Comparison of ENCODE assay signal across 12 cellular contexts in genomic region chr15:70424937-70425411, GRCh38.
A peak's percentile ranks its signal among the peaks of the same experiment; 100 is the strongest.
DNase-seq lines count a peak whose midpoint lies in the region; ATAC-seq lines count a peak whose summit lies in the region.
"Had no signal": no experiment of that assay in that cellular context is flagged by ENCODE, and none has a peak within 500 bp of the region (broad histone marks: within the 10 kb centered on the region; RNA-seq: fewer than 3 reads in every experiment).

No MANE protein-coding gene starts in this region.

- H3K36me3 Mint-ChIP-seq in T-helper 1 cell treated with Interleukin-12 subunit alpha and Interleukin-12 subunit beta and Interleukin-4 antibody, amounts not matched to agents 30 μg/mL and 1 μg/mL, for 36 hours (ENCODE audit: low read depth): peaks cover 12% of the 10 kb centered on the region
- H3K36me3 Mint-ChIP-seq in immature natural killer cell: no peaks in the 10 kb centered on the region

- H3K9me3 Mint-ChIP-seq in T-helper 1 cell treated with Interleukin-12 subunit alpha and Interleukin-12 subunit beta and Interleukin-4 antibody, amounts not matched to agents 30 μg/mL and 1 μg/mL, for 36 hours: peaks cover 24% of the 10 kb centered on the region
- H3K9me3 Mint-ChIP-seq in immature natural killer cell: peaks cover 0 to 7% (median 0%) of the 10 kb centered on the region in 6 donors

- H3K27ac Mint-ChIP-seq in T-helper 1 cell treated with Interleukin-12 subunit alpha and Interleukin-12 subunit beta and Interleukin-4 antibody, amounts not matched to agents 30 μg/mL and 1 μg/mL, for 36 hours: peak overlapping the region; percentile 60
- peak overlapping the region in 1 of 6 donors; percentile 8 for H3K27ac Mint-ChIP-seq in immature natural killer cell
- H3K27ac Mint-ChIP-seq: GM23338 had no signal

- DNase-seq in CD1c-positive myeloid dendritic cell (ENCODE audit: extremely low spot score) (peak; percentile 38), GF-D8 (lab: John Stamatoyannopoulos, UW) (peak; percentile 67), immature natural killer cell (peak; percentile 2 to 35 (median 19)), NCI-H226 (no peak)
- no peak for DNase-seq in effector CD8-positive, alpha-beta T cell (lab: John Stamatoyannopoulos, UW)
- DNase-seq: activated CD8-positive, alpha-beta memory T cell treated with anti-CD3 and anti-CD28 coated beads, Interleukin-2, amount 50 U/mL, for 48 hours; PC-9; stimulated activated naive CD4-positive, alpha-beta T cell treated with Interleukin-2 at 50 U/mL for 16 hours had no signal

- peaks cover 18% of the 10 kb centered on the region for H3K4me1 Mint-ChIP-seq in T-helper 1 cell treated with Interleukin-12 subunit alpha and Interleukin-12 subunit beta and Interleukin-4 antibody, amounts not matched to agents 30 μg/mL and 1 μg/mL, for 36 hours (ENCODE audit: low read depth)
- H3K4me1 Mint-ChIP-seq in immature natural killer cell: peaks cover 14 to 15% of the 10 kb centered on the region in 2 donors

- no peak for ATAC-seq in GM21737 (IDR thresholded peaks at IDR 0.05; ENCODE audit: unreplicated experiment)
- ATAC-seq in HG03280 (IDR thresholded peaks at IDR 0.05; ENCODE audit: unreplicated experiment): no peak
- ATAC-seq: GM23338 had no signal

- H3K27me3 Mint-ChIP-seq in T-helper 1 cell treated with Interleukin-12 subunit alpha and Interleukin-12 subunit beta and Interleukin-4 antibody, amounts not matched to agents 30 μg/mL and 1 μg/mL, for 36 hours (ENCODE audit: low read depth): peaks cover 25% of the 10 kb centered on the region
- peaks cover 2 to 11% (median 8%) of the 10 kb centered on the region in 3 donors for H3K27me3 Mint-ChIP-seq in immature natural killer cell (ENCODE audit: low read depth in 3 of 3)

- H3K4me3 Mint-ChIP-seq in T-helper 1 cell treated with Interleukin-12 subunit alpha and Interleukin-12 subunit beta and Interleukin-4 antibody, amounts not matched to agents 30 μg/mL and 1 μg/mL, for 36 hours: peak overlapping the region; percentile 35
- H3K4me3 Mint-ChIP-seq in immature natural killer cell: peak overlapping the region in 1 of 5 donors; percentile 33
- H3K4me3 Mint-ChIP-seq: GM23338 had no signal

Comparison
In these comparisons a context has a peak if more than half of its experiments do, and no peak if none do; other contexts are left out.
1. DNase-seq: peak in CD1c-positive myeloid dendritic cell (single experiment), GF-D8 (single experiment) and immature natural killer cell (3 of 3); none in effector CD8-positive, alpha-beta T cell (single experiment) and NCI-H226 (single experiment).